ENCODE assay signal across 1 cellular context in the genomic region with DNA sequence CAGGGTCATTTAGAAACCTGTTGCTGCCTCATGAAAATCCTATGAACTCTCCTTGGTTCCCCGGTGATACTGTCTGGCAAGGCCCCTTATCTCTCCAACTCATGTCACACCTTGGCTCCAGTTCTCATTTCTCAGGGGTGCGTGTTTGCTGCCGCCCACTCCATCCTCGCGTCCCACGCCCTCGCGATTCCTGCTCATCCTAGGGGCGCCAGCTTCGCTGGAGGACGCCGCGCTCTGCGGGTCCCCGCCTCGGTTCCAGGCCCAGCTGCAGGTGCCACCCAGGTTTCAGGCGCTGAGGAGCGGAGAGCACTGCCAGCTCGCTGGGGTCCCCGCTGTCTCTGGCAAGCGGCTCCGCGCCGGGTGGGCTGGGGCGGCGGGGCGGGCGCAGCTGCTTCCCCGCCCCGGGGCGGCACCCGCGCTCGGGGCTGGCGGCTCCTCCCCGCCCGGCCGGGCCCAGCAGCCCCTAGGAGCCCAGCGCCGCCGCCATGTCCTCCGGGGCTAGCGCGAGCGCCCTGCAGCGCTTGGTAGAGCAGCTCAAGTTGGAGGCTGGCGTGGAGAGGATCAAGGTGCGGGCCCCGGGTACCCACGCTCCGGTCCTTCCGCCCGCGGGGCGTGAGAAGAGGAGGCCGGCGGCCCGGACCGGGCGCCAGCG.
TF ChIP-seq lines count a peak whose summit lies in the region.

A gene (plus strand): TSS at position 456 of the 652 bp plus-strand sequence. CDS start 30 bp downstream, at position 486.

TF ChIP-seq in HepG2, 621 proteins besides CTCF, POLR2A, EP300 and RAD21 (continued from another document):
- TF ChIP-seq ZMYM4 (CRISPR knock-in tag; IDR thresholded peaks at IDR 0.05) (peak; percentile 52; the same call in 1 of the 2 replicates), ZNF709 (CRISPR knock-in tag; IDR thresholded peaks at IDR 0.05) (0 out of 2 replicates have a peak, but pooled peaks have one; percentile 35), HDAC1 (CRISPR knock-in tag; IDR thresholded peaks at IDR 0.05) (peak; percentile 46; the same call in 1 of the 2 replicates), ZNF333 (CRISPR knock-in tag; IDR thresholded peaks at IDR 0.05; ENCODE audit: borderline replicate concordance) (no peak; the same call in 1 of the 2 replicates), ZFX (CRISPR knock-in tag; IDR thresholded peaks at IDR 0.05; ENCODE audit: low read depth) (peak; percentile 89), JARID2 (CRISPR knock-in tag; IDR thresholded peaks at IDR 0.05; ENCODE audit: insufficient replicate concordance) (no peak), ZNF720 (CRISPR knock-in tag; IDR thresholded peaks at IDR 0.05) (no peak), ARNTL (CRISPR knock-in tag; IDR thresholded peaks at IDR 0.05) (no peak), ZNF253 (CRISPR knock-in tag; IDR thresholded peaks at IDR 0.05; ENCODE audit: borderline replicate concordance) (no peak), HMG20A (CRISPR knock-in tag; IDR thresholded peaks at IDR 0.05; ENCODE audit: borderline replicate concordance) (no peak), ZNF264 (CRISPR knock-in tag; IDR thresholded peaks at IDR 0.05) (0 out of 2 replicates have a peak, but pooled peaks have one; percentile 67), MAZ (IDR thresholded peaks at IDR 0.05; ENCODE audit: borderline replicate concordance, low read depth, low read length) (no peak), MAZ (CRISPR knock-in tag; IDR thresholded peaks at IDR 0.05; ENCODE audit: low read depth) (peak; percentile 67; the same call in 1 of the 2 replicates), ZNF883 (CRISPR knock-in tag; IDR thresholded peaks at IDR 0.05; ENCODE audit: not compliant biosample characterization) (no peak), KMT2A (CRISPR knock-in tag; IDR thresholded peaks at IDR 0.05) (no peak), BORCS8-MEF2B (CRISPR knock-in tag; IDR thresholded peaks at IDR 0.05) (peak; percentile 68; the same call in 1 of the 2 replicates), SP1 (IDR thresholded peaks at IDR 0.05) (no peak), SP1 (CRISPR knock-in tag; IDR thresholded peaks at IDR 0.05) (no peak), KDM5B (CRISPR knock-in tag; IDR thresholded peaks at IDR 0.05; ENCODE audit: borderline replicate concordance) (no peak), PHF8 (CRISPR knock-in tag; IDR thresholded peaks at IDR 0.05) (peak; percentile 92)
- TF ChIP-seq, protein P1, sequence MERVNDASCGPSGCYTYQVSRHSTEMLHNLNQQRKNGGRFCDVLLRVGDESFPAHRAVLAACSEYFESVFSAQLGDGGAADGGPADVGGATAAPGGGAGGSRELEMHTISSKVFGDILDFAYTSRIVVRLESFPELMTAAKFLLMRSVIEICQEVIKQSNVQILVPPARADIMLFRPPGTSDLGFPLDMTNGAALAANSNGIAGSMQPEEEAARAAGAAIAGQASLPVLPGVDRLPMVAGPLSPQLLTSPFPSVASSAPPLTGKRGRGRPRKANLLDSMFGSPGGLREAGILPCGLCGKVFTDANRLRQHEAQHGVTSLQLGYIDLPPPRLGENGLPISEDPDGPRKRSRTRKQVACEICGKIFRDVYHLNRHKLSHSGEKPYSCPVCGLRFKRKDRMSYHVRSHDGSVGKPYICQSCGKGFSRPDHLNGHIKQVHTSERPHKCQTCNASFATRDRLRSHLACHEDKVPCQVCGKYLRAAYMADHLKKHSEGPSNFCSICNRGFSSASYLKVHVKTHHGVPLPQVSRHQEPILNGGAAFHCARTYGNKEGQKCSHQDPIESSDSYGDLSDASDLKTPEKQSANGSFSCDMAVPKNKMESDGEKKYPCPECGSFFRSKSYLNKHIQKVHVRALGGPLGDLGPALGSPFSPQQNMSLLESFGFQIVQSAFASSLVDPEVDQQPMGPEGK (CRISPR knock-in tag; IDR thresholded peaks at IDR 0.05): peak; percentile 28; the same call in 1 of the 2 replicates
- TF ChIP-seq, protein P2, sequence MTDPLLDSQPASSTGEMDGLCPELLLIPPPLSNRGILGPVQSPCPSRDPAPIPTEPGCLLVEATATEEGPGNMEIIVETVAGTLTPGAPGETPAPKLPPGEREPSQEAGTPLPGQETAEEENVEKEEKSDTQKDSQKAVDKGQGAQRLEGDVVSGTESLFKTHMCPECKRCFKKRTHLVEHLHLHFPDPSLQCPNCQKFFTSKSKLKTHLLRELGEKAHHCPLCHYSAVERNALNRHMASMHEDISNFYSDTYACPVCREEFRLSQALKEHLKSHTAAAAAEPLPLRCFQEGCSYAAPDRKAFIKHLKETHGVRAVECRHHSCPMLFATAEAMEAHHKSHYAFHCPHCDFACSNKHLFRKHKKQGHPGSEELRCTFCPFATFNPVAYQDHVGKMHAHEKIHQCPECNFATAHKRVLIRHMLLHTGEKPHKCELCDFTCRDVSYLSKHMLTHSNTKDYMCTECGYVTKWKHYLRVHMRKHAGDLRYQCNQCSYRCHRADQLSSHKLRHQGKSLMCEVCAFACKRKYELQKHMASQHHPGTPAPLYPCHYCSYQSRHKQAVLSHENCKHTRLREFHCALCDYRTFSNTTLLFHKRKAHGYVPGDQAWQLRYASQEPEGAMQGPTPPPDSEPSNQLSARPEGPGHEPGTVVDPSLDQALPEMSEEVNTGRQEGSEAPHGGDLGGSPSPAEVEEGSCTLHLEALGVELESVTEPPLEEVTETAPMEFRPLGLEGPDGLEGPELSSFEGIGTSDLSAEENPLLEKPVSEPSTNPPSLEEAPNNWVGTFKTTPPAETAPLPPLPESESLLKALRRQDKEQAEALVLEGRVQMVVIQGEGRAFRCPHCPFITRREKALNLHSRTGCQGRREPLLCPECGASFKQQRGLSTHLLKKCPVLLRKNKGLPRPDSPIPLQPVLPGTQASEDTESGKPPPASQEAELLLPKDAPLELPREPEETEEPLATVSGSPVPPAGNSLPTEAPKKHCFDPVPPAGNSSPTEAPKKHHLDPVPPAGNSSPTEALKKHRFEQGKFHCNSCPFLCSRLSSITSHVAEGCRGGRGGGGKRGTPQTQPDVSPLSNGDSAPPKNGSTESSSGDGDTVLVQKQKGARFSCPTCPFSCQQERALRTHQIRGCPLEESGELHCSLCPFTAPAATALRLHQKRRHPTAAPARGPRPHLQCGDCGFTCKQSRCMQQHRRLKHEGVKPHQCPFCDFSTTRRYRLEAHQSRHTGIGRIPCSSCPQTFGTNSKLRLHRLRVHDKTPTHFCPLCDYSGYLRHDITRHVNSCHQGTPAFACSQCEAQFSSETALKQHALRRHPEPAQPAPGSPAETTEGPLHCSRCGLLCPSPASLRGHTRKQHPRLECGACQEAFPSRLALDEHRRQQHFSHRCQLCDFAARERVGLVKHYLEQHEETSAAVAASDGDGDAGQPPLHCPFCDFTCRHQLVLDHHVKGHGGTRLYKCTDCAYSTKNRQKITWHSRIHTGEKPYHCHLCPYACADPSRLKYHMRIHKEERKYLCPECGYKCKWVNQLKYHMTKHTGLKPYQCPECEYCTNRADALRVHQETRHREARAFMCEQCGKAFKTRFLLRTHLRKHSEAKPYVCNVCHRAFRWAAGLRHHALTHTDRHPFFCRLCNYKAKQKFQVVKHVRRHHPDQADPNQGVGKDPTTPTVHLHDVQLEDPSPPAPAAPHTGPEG (CRISPR knock-in tag; IDR thresholded peaks at IDR 0.05): no peak
- TF ChIP-seq, protein P3, sequence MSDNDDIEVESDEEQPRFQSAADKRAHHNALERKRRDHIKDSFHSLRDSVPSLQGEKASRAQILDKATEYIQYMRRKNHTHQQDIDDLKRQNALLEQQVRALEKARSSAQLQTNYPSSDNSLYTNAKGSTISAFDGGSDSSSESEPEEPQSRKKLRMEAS (IDR thresholded peaks at IDR 0.05): 0 out of 2 replicates have a peak, but pooled peaks have one; percentile 15
- TF ChIP-seq, protein P4, sequence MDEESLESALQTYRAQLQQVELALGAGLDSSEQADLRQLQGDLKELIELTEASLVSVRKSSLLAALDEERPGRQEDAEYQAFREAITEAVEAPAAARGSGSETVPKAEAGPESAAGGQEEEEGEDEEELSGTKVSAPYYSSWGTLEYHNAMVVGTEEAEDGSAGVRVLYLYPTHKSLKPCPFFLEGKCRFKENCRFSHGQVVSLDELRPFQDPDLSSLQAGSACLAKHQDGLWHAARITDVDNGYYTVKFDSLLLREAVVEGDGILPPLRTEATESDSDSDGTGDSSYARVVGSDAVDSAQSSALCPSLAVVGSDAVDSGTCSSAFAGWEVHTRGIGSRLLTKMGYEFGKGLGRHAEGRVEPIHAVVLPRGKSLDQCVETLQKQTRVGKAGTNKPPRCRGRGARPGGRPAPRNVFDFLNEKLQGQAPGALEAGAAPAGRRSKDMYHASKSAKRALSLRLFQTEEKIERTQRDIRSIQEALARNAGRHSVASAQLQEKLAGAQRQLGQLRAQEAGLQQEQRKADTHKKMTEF (CRISPR knock-in tag; IDR thresholded peaks at IDR 0.05): peak; percentile 16; the same call in 1 of the 2 replicates
- TF ChIP-seq, protein P5, sequence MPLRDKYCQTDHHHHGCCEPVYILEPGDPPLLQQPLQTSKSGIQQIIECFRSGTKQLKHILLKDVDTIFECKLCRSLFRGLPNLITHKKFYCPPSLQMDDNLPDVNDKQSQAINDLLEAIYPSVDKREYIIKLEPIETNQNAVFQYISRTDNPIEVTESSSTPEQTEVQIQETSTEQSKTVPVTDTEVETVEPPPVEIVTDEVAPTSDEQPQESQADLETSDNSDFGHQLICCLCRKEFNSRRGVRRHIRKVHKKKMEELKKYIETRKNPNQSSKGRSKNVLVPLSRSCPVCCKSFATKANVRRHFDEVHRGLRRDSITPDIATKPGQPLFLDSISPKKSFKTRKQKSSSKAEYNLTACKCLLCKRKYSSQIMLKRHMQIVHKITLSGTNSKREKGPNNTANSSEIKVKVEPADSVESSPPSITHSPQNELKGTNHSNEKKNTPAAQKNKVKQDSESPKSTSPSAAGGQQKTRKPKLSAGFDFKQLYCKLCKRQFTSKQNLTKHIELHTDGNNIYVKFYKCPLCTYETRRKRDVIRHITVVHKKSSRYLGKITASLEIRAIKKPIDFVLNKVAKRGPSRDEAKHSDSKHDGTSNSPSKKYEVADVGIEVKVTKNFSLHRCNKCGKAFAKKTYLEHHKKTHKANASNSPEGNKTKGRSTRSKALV (CRISPR knock-in tag; IDR thresholded peaks at IDR 0.05): peak; percentile 28; the same call in 1 of the 2 replicates
- TF ChIP-seq, protein P6, sequence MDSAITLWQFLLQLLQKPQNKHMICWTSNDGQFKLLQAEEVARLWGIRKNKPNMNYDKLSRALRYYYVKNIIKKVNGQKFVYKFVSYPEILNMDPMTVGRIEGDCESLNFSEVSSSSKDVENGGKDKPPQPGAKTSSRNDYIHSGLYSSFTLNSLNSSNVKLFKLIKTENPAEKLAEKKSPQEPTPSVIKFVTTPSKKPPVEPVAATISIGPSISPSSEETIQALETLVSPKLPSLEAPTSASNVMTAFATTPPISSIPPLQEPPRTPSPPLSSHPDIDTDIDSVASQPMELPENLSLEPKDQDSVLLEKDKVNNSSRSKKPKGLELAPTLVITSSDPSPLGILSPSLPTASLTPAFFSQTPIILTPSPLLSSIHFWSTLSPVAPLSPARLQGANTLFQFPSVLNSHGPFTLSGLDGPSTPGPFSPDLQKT (CRISPR knock-in tag; IDR thresholded peaks at IDR 0.05; ENCODE audit: borderline replicate concordance): no peak
- TF ChIP-seq, protein P7, sequence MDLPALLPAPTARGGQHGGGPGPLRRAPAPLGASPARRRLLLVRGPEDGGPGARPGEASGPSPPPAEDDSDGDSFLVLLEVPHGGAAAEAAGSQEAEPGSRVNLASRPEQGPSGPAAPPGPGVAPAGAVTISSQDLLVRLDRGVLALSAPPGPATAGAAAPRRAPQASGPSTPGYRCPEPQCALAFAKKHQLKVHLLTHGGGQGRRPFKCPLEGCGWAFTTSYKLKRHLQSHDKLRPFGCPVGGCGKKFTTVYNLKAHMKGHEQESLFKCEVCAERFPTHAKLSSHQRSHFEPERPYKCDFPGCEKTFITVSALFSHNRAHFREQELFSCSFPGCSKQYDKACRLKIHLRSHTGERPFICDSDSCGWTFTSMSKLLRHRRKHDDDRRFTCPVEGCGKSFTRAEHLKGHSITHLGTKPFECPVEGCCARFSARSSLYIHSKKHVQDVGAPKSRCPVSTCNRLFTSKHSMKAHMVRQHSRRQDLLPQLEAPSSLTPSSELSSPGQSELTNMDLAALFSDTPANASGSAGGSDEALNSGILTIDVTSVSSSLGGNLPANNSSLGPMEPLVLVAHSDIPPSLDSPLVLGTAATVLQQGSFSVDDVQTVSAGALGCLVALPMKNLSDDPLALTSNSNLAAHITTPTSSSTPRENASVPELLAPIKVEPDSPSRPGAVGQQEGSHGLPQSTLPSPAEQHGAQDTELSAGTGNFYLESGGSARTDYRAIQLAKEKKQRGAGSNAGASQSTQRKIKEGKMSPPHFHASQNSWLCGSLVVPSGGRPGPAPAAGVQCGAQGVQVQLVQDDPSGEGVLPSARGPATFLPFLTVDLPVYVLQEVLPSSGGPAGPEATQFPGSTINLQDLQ (CRISPR knock-in tag; IDR thresholded peaks at IDR 0.05): no peak
